Comparison of ENCODE assay signal across 1 cellular context in genomic region chrX:11667286-11667685, GRCh38.
TF ChIP-seq lines count a peak whose summit lies in the region.

No MANE protein-coding gene starts in this region.

TF ChIP-seq in GM23338, 12 proteins besides CTCF, POLR2A, EP300 and RAD21 (continued from another document):
- TF ChIP-seq ZNF462 (CRISPR knock-in tag; IDR thresholded peaks at IDR 0.05) (no peak), CREB1 (CRISPR knock-in tag; IDR thresholded peaks at IDR 0.05; ENCODE audit: low read depth) (no peak), ETS1 (IDR thresholded peaks at IDR 0.05) (no peak), EZH2phosphoT487 (IDR thresholded peaks at IDR 0.05; ENCODE audit: unreplicated experiment) (no peak)
